Comparison of ENCODE assay signal across 8 cellular contexts in genomic region chr19:38862321-38863059, GRCh38. TPM values are rescaled to one million over a fixed set of nuclear protein-coding genes. Genes with fewer than 3 reads are reported as not detected.
A peak's percentile ranks its signal among the peaks of the same experiment; 100 is the strongest.
DNase-seq lines count a peak whose midpoint lies in the region; ATAC-seq lines count a peak whose summit lies in the region.

No MANE protein-coding gene starts in this region.

- H3K27ac ChIP-seq in epithelial cell of prostate = peak overlapping the region; percentile 11

- no peak overlapping the region for H3K27ac Mint-ChIP-seq in activated T-helper 1 cell treated with anti-CD3 and anti-CD28 coated beads, Interleukin-12 subunit alpha, Interleukin-12 subunit beta, Interleukin-2, Interleukin-4 antibody, amounts not matched to agents 30 ng/mL and 10 ng/mL and 1 ng/mL, durations not matched to agents 14 hours and 24 hours and 36 hours

- H3K9me3 Mint-ChIP-seq in activated T-helper 1 cell treated with anti-CD3 and anti-CD28 coated beads, Interleukin-12 subunit alpha, Interleukin-12 subunit beta, Interleukin-2, Interleukin-4 antibody, amounts not matched to agents 30 ng/mL and 10 ng/mL and 1 ng/mL, durations not matched to agents 14 hours and 24 hours and 36 hours = no peaks in the 10 kb centered on the region

- peaks cover 35% of the 10 kb centered on the region for H3K4me1 Mint-ChIP-seq in activated T-helper 1 cell treated with anti-CD3 and anti-CD28 coated beads, Interleukin-12 subunit alpha, Interleukin-12 subunit beta, Interleukin-2, Interleukin-4 antibody, amounts not matched to agents 30 ng/mL and 10 ng/mL and 1 ng/mL, durations not matched to agents 14 hours and 24 hours and 36 hours (ENCODE audit: low read depth)

- peak; percentile 72 for DNase-seq in H4 (ENCODE audit: low spot score)
- peak; percentile 92 for DNase-seq in NCI-H2227 (lab: John Stamatoyannopoulos, UW; ENCODE audit: unreplicated experiment)
- no peak for DNase-seq in epithelial cell of prostate (ENCODE audit: low read depth, low spot score)
- DNase-seq in sciatic nerve (ENCODE audit: low spot score) = no peak
- DNase-seq in activated T-helper 1 cell treated with anti-CD3 and anti-CD28 coated beads, Interleukin-12 subunit alpha, Interleukin-12 subunit beta, Interleukin-2, Interleukin-4 antibody, amounts not matched to agents 30 ng/mL and 10 ng/mL and 1 ng/mL, durations not matched to agents 14 hours and 24 hours and 36 hours (ENCODE audit: low spot score) = no peak

- no peaks in the 10 kb centered on the region for H3K27me3 Mint-ChIP-seq in activated T-helper 1 cell treated with anti-CD3 and anti-CD28 coated beads, Interleukin-12 subunit alpha, Interleukin-12 subunit beta, Interleukin-2, Interleukin-4 antibody, amounts not matched to agents 30 ng/mL and 10 ng/mL and 1 ng/mL, durations not matched to agents 14 hours and 24 hours and 36 hours (ENCODE audit: insufficient read depth)

- H3K36me3 Mint-ChIP-seq in activated T-helper 1 cell treated with anti-CD3 and anti-CD28 coated beads, Interleukin-12 subunit alpha, Interleukin-12 subunit beta, Interleukin-2, Interleukin-4 antibody, amounts not matched to agents 30 ng/mL and 10 ng/mL and 1 ng/mL, durations not matched to agents 14 hours and 24 hours and 36 hours (ENCODE audit: low read depth) = peaks cover 4% of the 10 kb centered on the region

- no peak overlapping the region for H3K4me3 Mint-ChIP-seq in activated T-helper 1 cell treated with anti-CD3 and anti-CD28 coated beads, Interleukin-12 subunit alpha, Interleukin-12 subunit beta, Interleukin-2, Interleukin-4 antibody, amounts not matched to agents 30 ng/mL and 10 ng/mL and 1 ng/mL, durations not matched to agents 14 hours and 24 hours and 36 hours

- ATAC-seq in sciatic nerve (peak; percentile 90), HG03196 (IDR thresholded peaks at IDR 0.05; ENCODE audit: unreplicated experiment) (no peak), GM19328 (IDR thresholded peaks at IDR 0.05; ENCODE audit: unreplicated experiment) (no peak), HG02623 (IDR thresholded peaks at IDR 0.05; ENCODE audit: unreplicated experiment) (no peak)

- intact Hi-C loops in sciatic nerve (cut with DNase I) = no loop called here
- intact Hi-C loops in activated T-helper 1 cell treated with anti-CD3 and anti-CD28 coated beads, Interleukin-12 subunit alpha, Interleukin-12 subunit beta, Interleukin-2, Interleukin-4 antibody, amounts not matched to agents 30 ng/mL and 10 ng/mL and 1 ng/mL, durations not matched to agents 14 hours and 24 hours and 36 hours (cut with micrococcal nuclease) = no loop called here

RNA-seq across cellular contexts. Expression of gene HNRNPL, which starts 12.7 kb away (rescaled TPM):
- total RNA-seq in H4 (2014; rRNA removed; shearing (Covaris generic)) = 249 and 281 TPM in 2 replicates
- total RNA-seq in sciatic nerve = 192 TPM
- total RNA-seq in activated T-helper 1 cell treated with anti-CD3 and anti-CD28 coated beads, Interleukin-12 subunit alpha, Interleukin-12 subunit beta, Interleukin-2, Interleukin-4 antibody, amounts not matched to agents 30 ng/mL and 10 ng/mL and 1 ng/mL, durations not matched to agents 14 hours and 24 hours and 36 hours = 632 and 659 TPM in 2 replicates

RNA-seq across cellular contexts. Expression of gene RINL, which starts 15.6 kb away (rescaled TPM):
- total RNA-seq in H4 (2014; rRNA removed; shearing (Covaris generic)) = 0.23 and 1.2 TPM in 2 replicates
- total RNA-seq in sciatic nerve = 9.6 TPM
- 70.7 and 73.1 TPM in 2 replicates for total RNA-seq in activated T-helper 1 cell treated with anti-CD3 and anti-CD28 coated beads, Interleukin-12 subunit alpha, Interleukin-12 subunit beta, Interleukin-2, Interleukin-4 antibody, amounts not matched to agents 30 ng/mL and 10 ng/mL and 1 ng/mL, durations not matched to agents 14 hours and 24 hours and 36 hours

RNA-seq across cellular contexts. Expression of gene ECH1, which starts 30.9 kb away (rescaled TPM):
- 73.8 and 108 TPM in 2 replicates for total RNA-seq in H4 (2014; rRNA removed; shearing (Covaris generic))
- 106 TPM for total RNA-seq in sciatic nerve
- 125 and 132 TPM in 2 replicates for total RNA-seq in activated T-helper 1 cell treated with anti-CD3 and anti-CD28 coated beads, Interleukin-12 subunit alpha, Interleukin-12 subunit beta, Interleukin-2, Interleukin-4 antibody, amounts not matched to agents 30 ng/mL and 10 ng/mL and 1 ng/mL, durations not matched to agents 14 hours and 24 hours and 36 hours

RNA-seq across cellular contexts. Expression of gene SIRT2, which starts 36.9 kb away (rescaled TPM):
- 64.6 and 74.6 TPM in 2 replicates for total RNA-seq in H4 (2014; rRNA removed; shearing (Covaris generic))
- 86.4 TPM for total RNA-seq in sciatic nerve
- total RNA-seq in activated T-helper 1 cell treated with anti-CD3 and anti-CD28 coated beads, Interleukin-12 subunit alpha, Interleukin-12 subunit beta, Interleukin-2, Interleukin-4 antibody, amounts not matched to agents 30 ng/mL and 10 ng/mL and 1 ng/mL, durations not matched to agents 14 hours and 24 hours and 36 hours = 28.3 and 28.7 TPM in 2 replicates

RNA-seq across cellular contexts. Expression of gene NFKBIB, which starts 37.3 kb away (rescaled TPM):
- 19.2 and 19.6 TPM in 2 replicates for total RNA-seq in H4 (2014; rRNA removed; shearing (Covaris generic))
- 14.6 TPM for total RNA-seq in sciatic nerve
- 98.1 and 102 TPM in 2 replicates for total RNA-seq in activated T-helper 1 cell treated with anti-CD3 and anti-CD28 coated beads, Interleukin-12 subunit alpha, Interleukin-12 subunit beta, Interleukin-2, Interleukin-4 antibody, amounts not matched to agents 30 ng/mL and 10 ng/mL and 1 ng/mL, durations not matched to agents 14 hours and 24 hours and 36 hours

Comparison
In these comparisons a context has a peak if more than half of its experiments do, and no peak if none do; other contexts are left out.
1. DNase-seq: peak in H4 (single experiment) and NCI-H2227 (single experiment); none in epithelial cell of prostate (single experiment), sciatic nerve (single experiment) and activated T-helper 1 cell treated with anti-CD3 and anti-CD28 coated beads, Interleukin-12 subunit alpha, Interleukin-12 subunit beta, Interleukin-2, Interleukin-4 antibody, amounts not matched to agents 30 ng/mL and 10 ng/mL and 1 ng/mL, durations not matched to agents 14 hours and 24 hours and 36 hours (single experiment).